ENCODE assay signal across 23 cellular contexts in the genomic region with DNA sequence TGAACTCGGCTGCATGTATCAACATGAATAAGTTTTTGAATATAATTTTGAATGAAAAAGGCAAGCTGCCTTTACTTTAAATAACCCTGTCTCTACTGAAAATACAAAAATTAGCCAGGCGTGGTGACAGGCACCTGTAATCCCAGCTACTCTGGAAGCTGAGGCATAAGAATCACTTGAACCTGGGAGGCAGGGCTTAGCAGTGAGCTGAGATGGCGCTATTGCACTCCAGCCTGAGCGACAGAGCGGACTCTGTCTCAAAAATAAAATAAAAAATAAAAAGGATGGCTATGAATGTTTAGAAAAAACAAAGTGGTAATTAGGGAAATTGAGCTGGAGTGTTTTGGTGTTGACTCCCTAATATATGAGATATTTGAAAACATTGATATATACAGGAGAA.
"Had no signal": no experiment of that assay in that cellular context is flagged by ENCODE, and none has a peak within 500 bp of the region (broad histone marks: within the 10 kb centered on the region; RNA-seq: fewer than 3 reads in every experiment).

No MANE protein-coding gene starts in this region.

- H3K27me3 Mint-ChIP-seq: activated B cell treated with CpG ODN at 0.5 μM for 24 hours; activated CD4-positive, alpha-beta memory T cell treated with anti-CD3 and anti-CD28 coated beads for 36 hours; activated CD8-positive, alpha-beta memory T cell treated with anti-CD3 and anti-CD28 coated beads, Interleukin-2, amount 10 ng/mL, durations not matched to agents 7 days and 5 days; activated naive CD8-positive, alpha-beta T cell; effector memory CD8-positive, alpha-beta T cell; naive thymus-derived CD8-positive, alpha-beta T cell; stimulated activated naive B cell treated with anti-CD40 and anti-IgM and Interleukin-4, amounts not matched to agents 10 μg/mL and 1 μg/mL and 100 μg/mL, for 72 hours had no signal

- H3K27ac Mint-ChIP-seq: activated CD4-positive, alpha-beta memory T cell treated with anti-CD3 and anti-CD28 coated beads for 36 hours; activated CD8-positive, alpha-beta memory T cell treated with anti-CD3 and anti-CD28 coated beads, Interleukin-2, amount 10 ng/mL, durations not matched to agents 7 days and 5 days; activated naive CD8-positive, alpha-beta T cell had no signal

- ATAC-seq: activated CD8-positive, alpha-beta memory T cell treated with anti-CD3 and anti-CD28 coated beads, Interleukin-2, amount 10 ng/mL, durations not matched to agents 7 days and 5 days; effector memory CD8-positive, alpha-beta T cell; left lung; naive thymus-derived CD8-positive, alpha-beta T cell; sciatic nerve had no signal

- H3K4me3 Mint-ChIP-seq: activated B cell treated with CpG ODN at 0.5 μM for 24 hours; activated CD4-positive, alpha-beta memory T cell treated with anti-CD3 and anti-CD28 coated beads for 36 hours; activated CD8-positive, alpha-beta memory T cell treated with anti-CD3 and anti-CD28 coated beads, Interleukin-2, amount 10 ng/mL, durations not matched to agents 7 days and 5 days; activated naive CD8-positive, alpha-beta T cell; effector memory CD8-positive, alpha-beta T cell; immature natural killer cell; naive thymus-derived CD8-positive, alpha-beta T cell; stimulated activated naive B cell treated with anti-CD40 and anti-IgM and Interleukin-4, amounts not matched to agents 10 μg/mL and 1 μg/mL and 100 μg/mL, for 72 hours had no signal

- H3K9me3 Mint-ChIP-seq: activated B cell treated with CpG ODN at 0.5 μM for 24 hours; activated CD4-positive, alpha-beta memory T cell treated with anti-CD3 and anti-CD28 coated beads for 36 hours; effector memory CD8-positive, alpha-beta T cell; immature natural killer cell; naive thymus-derived CD8-positive, alpha-beta T cell; stimulated activated naive B cell treated with anti-CD40 and anti-IgM and Interleukin-4, amounts not matched to agents 10 μg/mL and 1 μg/mL and 100 μg/mL, for 72 hours had no signal

- DNase-seq: activated B cell treated with CpG ODN at 0.5 μM for 24 hours; activated CD4-positive, alpha-beta memory T cell treated with anti-CD3 and anti-CD28 coated beads for 36 hours; activated CD4-positive, alpha-beta T cell treated with anti-CD3 and anti-CD28 coated beads for 48 hours; activated CD8-positive, alpha-beta memory T cell treated with anti-CD3 and anti-CD28 coated beads, Interleukin-2, amount 10 ng/mL, durations not matched to agents 7 days and 5 days; activated naive CD4-positive, alpha-beta T cell; activated T-cell treated with anti-CD3 and anti-CD28 coated beads for 4 hours; adrenal gland; brain microvascular endothelial cell; caudate nucleus; dermis blood vessel endothelial cell; effector memory CD8-positive, alpha-beta T cell; glutamatergic neuron; immature natural killer cell; left lung; naive thymus-derived CD8-positive, alpha-beta T cell; small intestine; stimulated activated CD4-positive, alpha-beta T cell treated with anti-CD3 and anti-CD28 coated beads, Interleukin-2, amount 100 ng/mL, for 24 hours; stimulated activated naive B cell treated with anti-CD40 and anti-IgM and Interleukin-4, amounts not matched to agents 10 μg/mL and 1 μg/mL and 100 μg/mL, for 72 hours; T-helper 1 cell; T-helper 9 cell; upper lobe of left lung had no signal
